1 cellular context compared by ENCODE assay signal in genomic region chr11:78820722-78821121, GRCh38.
TF ChIP-seq lines count a peak whose summit lies in the region.

No MANE protein-coding gene starts in this region.

TF ChIP-seq in IMR-90, 13 proteins besides CTCF, POLR2A, EP300 and RAD21 (continued from another document):
- TF ChIP-seq RCOR1 (IDR thresholded peaks at IDR 0.05; ENCODE audit: insufficient replicate concordance, low read length): no peak
- TF ChIP-seq CHD1 (IDR thresholded peaks at IDR 0.05; ENCODE audit: low read depth, low read length): no peak
- TF ChIP-seq FOS (IDR thresholded peaks at IDR 0.05; ENCODE audit: low read depth, low read length): no peak
- no peak for TF ChIP-seq MXI1 (IDR thresholded peaks at IDR 0.05; ENCODE audit: borderline replicate concordance, low read depth, low read length)
- no peak for TF ChIP-seq RFX5 (IDR thresholded peaks at IDR 0.05; ENCODE audit: low read depth, low read length)
- TF ChIP-seq NFE2L2 (IDR thresholded peaks at IDR 0.05; ENCODE audit: low read depth, low read length): no peak
- TF ChIP-seq CEBPB (IDR thresholded peaks at IDR 0.05; ENCODE audit: low read depth, low read length): no peak
- TF ChIP-seq SMC3 (IDR thresholded peaks at IDR 0.05; ENCODE audit: low read depth, low read length): no peak
